30 cellular contexts compared by ENCODE assay signal in genomic region chr18:51078026-51078425, GRCh38.
"Had no signal": no experiment of that assay in that cellular context is flagged by ENCODE, and none has a peak within 500 bp of the region (broad histone marks: within the 10 kb centered on the region; RNA-seq: fewer than 3 reads in every experiment).

No MANE protein-coding gene starts in this region.

- H3K9me3 ChIP-seq: ascending aorta had no signal

- FAIRE-seq: bronchial epithelial cell, TTC549 had no signal

- DNase-seq: activated CD4-positive, alpha-beta memory T cell treated with anti-CD3 and anti-CD28 coated beads, Interleukin-2, amount 10 ng/mL, durations not matched to agents 7 days and 5 days; activated CD4-positive, alpha-beta T cell treated with anti-CD3 and anti-CD28 coated beads for 1 hour; activated CD4-positive, alpha-beta T cell treated with anti-CD3 and anti-CD28 coated beads for 36 hours; activated CD4-positive, alpha-beta T cell treated with anti-CD3 and anti-CD28 coated beads for 48 hours; activated CD4-positive, alpha-beta T cell treated with anti-CD3 and anti-CD28 coated beads, Interleukin-2, amount 10 ng/mL, durations not matched to agents 7 days and 5 days; activated CD4-positive, alpha-beta T cell treated with anti-CD3 and anti-CD28 coated beads, Interleukin-2, amount 50 U/mL, for 48 hours; activated CD4-positive, CD25-positive, alpha-beta regulatory T cell; activated CD8-positive, alpha-beta memory T cell treated with anti-CD3 and anti-CD28 coated beads for 24 hours; activated CD8-positive, alpha-beta memory T cell treated with anti-CD3 and anti-CD28 coated beads, Interleukin-2, amount 10 ng/mL, durations not matched to agents 7 days and 5 days; activated CD8-positive, alpha-beta memory T cell treated with anti-CD3 and anti-CD28 coated beads, Interleukin-2, amount 50 U/mL, for 48 hours; activated CD8-positive, alpha-beta T cell treated with anti-CD3 and anti-CD28 coated beads, Interleukin-2, amount 10 ng/mL, durations not matched to agents 7 days and 5 days; activated effector memory CD4-positive, alpha-beta T cell treated with Interleukin-2 at 50 U/mL for 16 hours; activated gamma-delta T cell; activated naive CD4-positive, alpha-beta T cell treated with anti-CD3 and anti-CD28 coated beads, Interleukin-2, amount 10 ng/mL, durations not matched to agents 7 days and 5 days; activated naive CD4-positive, alpha-beta T cell treated with Interleukin-2 at 50 U/mL for 16 hours; activated naive CD8-positive, alpha-beta T cell treated with anti-CD3 and anti-CD28 coated beads, Interleukin-2, amount 10 ng/mL, durations not matched to agents 7 days and 5 days; activated naive CD8-positive, alpha-beta T cell treated with anti-CD3 and anti-CD28 coated beads, Interleukin-2, amount 50 U/mL, for 24 hours; activated T-cell treated with anti-CD3 and anti-CD28 coated beads, Interleukin-2, amount 50 U/mL, for 24 hours; activated T-cell treated with anti-CD3 and anti-CD28 coated beads, Interleukin-2, amount 50 U/mL, for 48 hours; amygdala; anterior cingulate cortex; central memory CD4-positive, alpha-beta T cell; T-helper 1 cell; T-helper 2 cell; T-helper 9 cell; WERI-Rb-1 had no signal

- H3K27me3 ChIP-seq: ascending aorta had no signal

- H3K27ac ChIP-seq: ascending aorta, WERI-Rb-1 had no signal

- H3K4me3 ChIP-seq: ascending aorta had no signal

- ATAC-seq: activated CD8-positive, alpha-beta memory T cell treated with anti-CD3 and anti-CD28 coated beads, Interleukin-2, amount 10 ng/mL, durations not matched to agents 7 days and 5 days; activated CD8-positive, alpha-beta T cell treated with anti-CD3 and anti-CD28 coated beads, Interleukin-2, amount 10 ng/mL, durations not matched to agents 7 days and 5 days; WTC11 had no signal

- H3K4me1 ChIP-seq: ascending aorta had no signal
